23 cellular contexts compared by ENCODE assay signal in the genomic region with DNA sequence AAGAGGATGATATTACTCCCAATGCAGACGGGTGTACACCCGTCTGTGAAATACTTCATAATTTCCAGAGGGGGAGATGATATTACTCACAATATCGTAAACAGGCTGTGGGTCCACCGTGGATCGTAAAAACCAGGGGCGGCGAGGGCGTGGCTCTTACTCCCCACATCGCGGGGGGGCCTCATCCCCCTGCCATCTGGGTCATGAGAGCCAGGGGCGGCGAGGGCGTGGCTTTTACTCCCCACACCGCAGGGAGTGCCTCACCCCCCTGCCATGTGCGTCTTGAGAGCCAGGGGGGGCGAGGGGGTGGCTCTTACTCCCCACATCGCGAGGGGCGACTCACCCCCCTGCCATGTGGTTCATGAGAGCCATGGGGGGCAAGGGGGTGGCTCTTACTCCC.
A peak's percentile ranks its signal among the peaks of the same experiment; 100 is the strongest.
DNase-seq lines count a peak whose midpoint lies in the region; ATAC-seq lines count a peak whose summit lies in the region.
"Had no signal": no experiment of that assay in that cellular context is flagged by ENCODE, and none has a peak within 500 bp of the region (broad histone marks: within the 10 kb centered on the region; RNA-seq: fewer than 3 reads in every experiment).

No MANE protein-coding gene starts in this region.

- H3K27ac Mint-ChIP-seq in activated CD4-positive, alpha-beta memory T cell treated with anti-CD3 and anti-CD28 coated beads for 36 hours, result no peak overlapping the region
- H3K27ac Mint-ChIP-seq: activated T-helper 2 cell treated with anti-CD3 and anti-CD28 coated beads, Interferon-gamma antibody, Interleukin-2, Interleukin-4, amounts not matched to agents 10 μg/mL and 5 μg/mL and 100 μg/mL, durations not matched to agents 14 hours and 24 hours and 36 hours; immature natural killer cell; progenitor cell of endocrine pancreas; stimulated activated naive CD8-positive, alpha-beta T cell treated with anti-CD3 and anti-CD28 coated beads, Interleukin-15, Interleukin-2, amounts not matched to agents 100 ng/mL and 50 ng/mL, for 24 hours; T-cell; type B pancreatic cell had no signal

- H3K36me3 Mint-ChIP-seq in activated CD4-positive, alpha-beta memory T cell treated with anti-CD3 and anti-CD28 coated beads for 36 hours, result no peaks in the 10 kb centered on the region
- H3K36me3 Mint-ChIP-seq: immature natural killer cell, T-cell had no signal

- CTCF ChIA-PET in activated CD4-positive, alpha-beta memory T cell treated with anti-CD3 and anti-CD28 coated beads for 36 hours (lab: Charles Lee), result interaction anchor here (3.5 kb wide), 1 partner anchor 121 kb away, joined by 26 read pairs; the partner anchor contains the start of gene FRMD6

- peaks cover 5% of the 10 kb centered on the region for H3K4me1 Mint-ChIP-seq in activated CD4-positive, alpha-beta memory T cell treated with anti-CD3 and anti-CD28 coated beads for 36 hours (ENCODE audit: low read depth)
- H3K4me1 Mint-ChIP-seq: immature natural killer cell had no signal

- POLR2A ChIA-PET in activated CD4-positive, alpha-beta memory T cell treated with anti-CD3 and anti-CD28 coated beads for 36 hours (lab: Charles Lee), result no interaction called here

- H3K4me3 Mint-ChIP-seq in activated CD4-positive, alpha-beta memory T cell treated with anti-CD3 and anti-CD28 coated beads for 36 hours, result no peak overlapping the region
- H3K4me3 Mint-ChIP-seq: immature natural killer cell; neural crest cell; stimulated activated naive CD8-positive, alpha-beta T cell treated with anti-CD3 and anti-CD28 coated beads, Interleukin-15, Interleukin-2, amounts not matched to agents 100 ng/mL and 50 ng/mL, for 24 hours; T-cell; type B pancreatic cell had no signal

- no peak for ATAC-seq in HG03460 (IDR thresholded peaks at IDR 0.05; ENCODE audit: unreplicated experiment)
- ATAC-seq: heart left ventricle, K562 had no signal

- DNase-seq in NCI-H345 (lab: John Stamatoyannopoulos, UW) (peak; percentile 33), NCI-H345 treated with DMSO at 0.1 percent for 48 hours (lab: John Stamatoyannopoulos, UW; ENCODE audit: unreplicated experiment) (no peak), HUDEP-2 (lab: John Stamatoyannopoulos, UW; ENCODE audit: unreplicated experiment in 76 of 76) (no peak), superior temporal gyrus (ENCODE audit: extremely low spot score) (no peak)
- peak; percentile 9 for DNase-seq in stimulated activated CD4-positive, alpha-beta T cell treated with anti-CD3 and anti-CD28 coated beads, Interleukin-2, amount 100 ng/mL, for 4 hours (ENCODE audit: low read depth)
- DNase-seq in stimulated activated CD4-positive, alpha-beta T cell treated with anti-CD3 and anti-CD28 coated beads, Interleukin-2, amount 100 ng/mL, for 24 hours, result no peak
- DNase-seq in activated CD4-positive, alpha-beta memory T cell treated with anti-CD3 and anti-CD28 coated beads for 36 hours, result peak; percentile 37
- DNase-seq: amygdala, BE2C, Caco-2, heart left ventricle, immature natural killer cell, NCI-H187 treated with DMSO at 0.1 percent for 48 hours, NCI-H446 treated with DMSO at 0.1 percent for 48 hours, SHP77, T-cell had no signal

- intact Hi-C loops in activated CD4-positive, alpha-beta memory T cell treated with anti-CD3 and anti-CD28 coated beads for 36 hours (cut with micrococcal nuclease), result loop anchor here (10.0 kb wide), 1 partner anchor 219 kb away; no protein-coding TSS in a partner anchor

- no peaks in the 10 kb centered on the region for H3K9me3 Mint-ChIP-seq in activated CD4-positive, alpha-beta memory T cell treated with anti-CD3 and anti-CD28 coated beads for 36 hours
- H3K9me3 Mint-ChIP-seq: activated T-helper 2 cell treated with anti-CD3 and anti-CD28 coated beads, Interferon-gamma antibody, Interleukin-2, Interleukin-4, amounts not matched to agents 10 μg/mL and 5 μg/mL and 100 μg/mL, durations not matched to agents 14 hours and 24 hours and 36 hours; immature natural killer cell; stimulated activated naive CD8-positive, alpha-beta T cell treated with anti-CD3 and anti-CD28 coated beads, Interleukin-15, Interleukin-2, amounts not matched to agents 100 ng/mL and 50 ng/mL, for 24 hours; T-cell had no signal

- peaks cover 8% of the 10 kb centered on the region for H3K27me3 Mint-ChIP-seq in activated CD4-positive, alpha-beta memory T cell treated with anti-CD3 and anti-CD28 coated beads for 36 hours

Comparison
In these comparisons a context has a peak if more than half of its experiments do, and no peak if none do; other contexts are left out.
1. DNase-seq: peak in NCI-H345 (single experiment), stimulated activated CD4-positive, alpha-beta T cell treated with anti-CD3 and anti-CD28 coated beads, Interleukin-2, amount 100 ng/mL, for 4 hours (single experiment) and activated CD4-positive, alpha-beta memory T cell treated with anti-CD3 and anti-CD28 coated beads for 36 hours (single experiment); none in NCI-H345 treated with DMSO at 0.1 percent for 48 hours (single experiment), stimulated activated CD4-positive, alpha-beta T cell treated with anti-CD3 and anti-CD28 coated beads, Interleukin-2, amount 100 ng/mL, for 24 hours (0 of 2), HUDEP-2 (0 of 76) and superior temporal gyrus (single experiment).